Comparison of ENCODE assay signal across 8 cellular contexts in the genomic region with DNA sequence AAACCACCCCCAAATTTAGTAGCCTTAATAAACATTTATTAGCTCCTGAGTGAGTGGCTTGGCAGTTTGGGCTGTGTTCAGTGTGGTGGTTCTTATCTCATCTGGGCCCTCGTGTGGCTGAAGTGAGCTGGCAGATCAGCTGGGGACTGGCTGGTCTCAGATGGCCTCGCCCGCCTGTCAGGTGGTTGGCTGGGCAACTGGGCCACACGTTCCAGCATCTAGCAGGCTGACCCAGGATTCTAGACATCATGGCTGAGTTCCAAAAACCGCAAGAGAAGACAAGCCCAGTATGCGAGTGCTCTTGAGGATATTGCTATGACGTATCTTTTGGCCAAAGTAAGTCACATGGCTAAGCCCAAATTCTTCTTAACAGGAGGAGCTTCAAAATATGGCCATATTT. TPM values are rescaled to one million over a fixed set of nuclear protein-coding genes. Genes with fewer than 3 reads are reported as not detected.
A peak's percentile ranks its signal among the peaks of the same experiment; 100 is the strongest.
DNase-seq lines count a peak whose midpoint lies in the region; FAIRE-seq and TF ChIP-seq lines count a peak whose summit lies in the region.

No MANE protein-coding gene starts in this region.

- H3K36me3 ChIP-seq in ascending aorta (peaks cover 40 to 66% of the 10 kb centered on the region in 2 donors), kidney (ENCODE audit: control insufficient read depth in 1 of 2, insufficient read depth in 2 of 2, low read length in 2 of 2) (peaks cover 22 to 31% of the 10 kb centered on the region in 2 donors), tibial artery (peaks cover 25 to 84% (median 42%) of the 10 kb centered on the region in 3 donors)

- no peaks in the 10 kb centered on the region for H3K27me3 ChIP-seq in ascending aorta
- H3K27me3 ChIP-seq in tibial artery = no peaks in the 10 kb centered on the region

- H3K4me3 ChIP-seq in ascending aorta (no peak overlapping the region), kidney (ENCODE audit: low read length in 2 of 2) (no peak overlapping the region), tibial artery (no peak overlapping the region)

- intact Hi-C loops in ascending aorta (cut with DNase I) (no loop called here), kidney (cut with DNase I) (no loop called here), tibial artery (cut with DNase I; ENCODE audit: low total_unique reads) (no loop called here)

- H3K9me3 ChIP-seq in ascending aorta (no peaks in the 10 kb centered on the region), kidney (ENCODE audit: control insufficient read depth in 1 of 2, low read length in 2 of 2) (no peaks in the 10 kb centered on the region), tibial artery (no peaks in the 10 kb centered on the region)

- H3K4me1 ChIP-seq in ascending aorta (peaks cover 0 to 6% of the 10 kb centered on the region in 2 donors), kidney (ENCODE audit: control insufficient read depth in 1 of 2, insufficient read depth in 1 of 2, low read depth in 1 of 2, low read length in 2 of 2) (peaks cover 0 to 3% of the 10 kb centered on the region in 2 donors), tibial artery (peaks cover 0 to 25% (median 8%) of the 10 kb centered on the region in 4 donors)

- no peak for FAIRE-seq in kidney (lab: Jason Lieb, UNC)

- TF ChIP-seq CTCF in ascending aorta (IDR thresholded peaks at IDR 0.05) = peak in 1 of 3 experiments; percentile 22
- no peak for TF ChIP-seq CTCF in kidney (IDR thresholded peaks at IDR 0.05; ENCODE audit: borderline replicate concordance, extremely low read depth, insufficient read depth)
- peak in 1 of 2 experiments; percentile 7 for TF ChIP-seq CTCF in tibial artery (IDR thresholded peaks at IDR 0.05)

- no peak overlapping the region for H3K9ac ChIP-seq in kidney (ENCODE audit: low read length in 2 of 2)

- H3K27ac ChIP-seq in ascending aorta (peak overlapping the region; percentile 54 to 76), kidney (ENCODE audit: low read depth in 2 of 2, low read length in 2 of 2) (no peak overlapping the region), tibial artery (peak overlapping the region; percentile 59 to 64)

- DNase-seq in NCI-H510A treated with DMSO at 0.1 percent for 48 hours (lab: John Stamatoyannopoulos, UW) (peak; percentile 26), NCI-H510A (lab: John Stamatoyannopoulos, UW) (no peak), ascending aorta (ENCODE audit: low spot score in 2 of 2) (peak; percentile 67 to 85), kidney (peak; percentile 83), tibial artery (peak; percentile 73 to 92), SIG-M5 treated with dmso at 0.1 percent for 504 hours (lab: John Stamatoyannopoulos, UW; ENCODE audit: unreplicated experiment) (no peak), NCI-H345 treated with DMSO at 0.1 percent for 48 hours (lab: John Stamatoyannopoulos, UW; ENCODE audit: unreplicated experiment) (no peak), MV-4-11 (lab: John Stamatoyannopoulos, UW) (no peak)

RNA-seq across cellular contexts. Expression of a gene that starts 28.9 kb away (rescaled TPM):
- total RNA-seq in ascending aorta (19.3 TPM), kidney (51.2 TPM)
- polyA plus RNA-seq in kidney (ENCODE audit: insufficient read depth, low read depth, low replicate concordance) = 60.3 TPM

Comparison
In these comparisons a context has a peak if more than half of its experiments do, and no peak if none do; other contexts are left out.
1. DNase-seq: peak in NCI-H510A treated with DMSO at 0.1 percent for 48 hours (single experiment), ascending aorta (2 of 2), kidney (single experiment) and tibial artery (2 of 2); none in NCI-H510A (single experiment), SIG-M5 treated with dmso at 0.1 percent for 504 hours (single experiment), NCI-H345 treated with DMSO at 0.1 percent for 48 hours (single experiment) and MV-4-11 (single experiment).
2. H3K27ac ChIP-seq: peak in ascending aorta (2 of 2) and tibial artery (2 of 2); none in kidney (0 of 2).